ENCODE assay signal across 18 cellular contexts in the genomic region with DNA sequence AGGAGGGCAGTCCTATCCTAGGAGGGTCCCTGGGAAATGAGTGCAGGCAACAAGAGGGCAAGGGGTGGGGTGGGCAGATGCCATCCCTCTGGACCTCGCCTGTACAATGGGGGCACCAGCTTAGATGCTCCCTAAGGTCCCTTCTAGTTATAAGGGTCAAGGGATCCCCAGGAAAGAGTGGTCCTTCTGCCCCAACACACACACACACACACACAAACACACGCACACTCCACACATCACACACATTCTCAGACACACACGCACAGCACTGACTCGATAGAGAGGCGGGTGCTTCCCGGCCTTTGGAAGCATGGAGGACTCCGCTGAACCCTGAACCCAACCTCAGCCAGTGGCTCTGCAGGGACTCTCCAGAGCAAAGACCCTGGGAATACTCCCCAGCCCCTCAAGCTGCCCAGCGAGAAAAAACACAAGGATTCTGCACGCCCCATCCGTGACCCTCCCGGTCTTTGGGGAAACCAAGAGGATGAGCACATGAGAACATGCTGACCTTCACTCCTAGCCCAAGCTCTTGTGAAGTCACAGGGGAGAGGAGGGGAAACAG.
A peak's percentile ranks its signal among the peaks of the same experiment; 100 is the strongest.
DNase-seq lines count a peak whose midpoint lies in the region; ATAC-seq and TF ChIP-seq lines count a peak whose summit lies in the region.
"Had no signal": no experiment of that assay in that cellular context is flagged by ENCODE, and none has a peak within 500 bp of the region (broad histone marks: within the 10 kb centered on the region; RNA-seq: fewer than 3 reads in every experiment).

No MANE protein-coding gene starts in this region.

- 88% methylated on average over 11 of the region's 11 CpGs for WGBS in right cardiac atrium

- peaks cover 5% of the 10 kb centered on the region for H3K4me1 Mint-ChIP-seq in activated CD8-positive, alpha-beta T cell treated with anti-CD3 and anti-CD28 coated beads, Interleukin-2, amount 10 ng/mL, durations not matched to agents 7 days and 5 days (ENCODE audit: low read depth)
- no peaks in the 10 kb centered on the region for H3K4me1 Mint-ChIP-seq in activated CD8-positive, alpha-beta T cell treated with anti-CD3 and anti-CD28 coated beads for 36 hours (ENCODE audit: low read depth)
- peaks cover 5% of the 10 kb centered on the region for H3K4me1 Mint-ChIP-seq in neural crest cell
- H3K4me1 Mint-ChIP-seq: GM23338 had no signal

- POLR2A ChIA-PET in activated CD8-positive, alpha-beta T cell treated with anti-CD3 and anti-CD28 coated beads, Interleukin-2, amount 10 ng/mL, durations not matched to agents 7 days and 5 days (lab: Charles Lee), result no interaction called here
- POLR2A ChIA-PET in activated CD8-positive, alpha-beta T cell treated with anti-CD3 and anti-CD28 coated beads for 36 hours (lab: Charles Lee), result no interaction called here

- DNase-seq in activated CD8-positive, alpha-beta T cell treated with anti-CD3 and anti-CD28 coated beads, Interleukin-2, amount 10 ng/mL, durations not matched to agents 7 days and 5 days, result no peak
- no peak for DNase-seq in activated CD8-positive, alpha-beta T cell treated with anti-CD3 and anti-CD28 coated beads for 36 hours
- DNase-seq in left ventricle myocardium superior (no peak), right cardiac atrium (no peak), neural crest cell (ENCODE audit: low read depth, low spot score) (no peak), middle frontal gyrus (ENCODE audit: extremely low spot score, low spot score) (no peak), SJCRH30 (no peak)
- DNase-seq: AML-193; Caco-2; CD4-positive, alpha-beta T cell; HCEC 1CT; HFFc6 had no signal

- H3K4me1 ChIP-seq in right cardiac atrium (ENCODE audit: control insufficient read depth, insufficient read depth, low read length) (no peaks in the 10 kb centered on the region), SJCRH30 (peaks cover 27% of the 10 kb centered on the region)
- H3K4me1 ChIP-seq: Caco-2 had no signal

- no peaks in the 10 kb centered on the region for H3K9me3 Mint-ChIP-seq in activated CD8-positive, alpha-beta T cell treated with anti-CD3 and anti-CD28 coated beads, Interleukin-2, amount 10 ng/mL, durations not matched to agents 7 days and 5 days (ENCODE audit: insufficient read depth)
- H3K9me3 Mint-ChIP-seq in activated CD8-positive, alpha-beta T cell treated with anti-CD3 and anti-CD28 coated beads for 36 hours, result no peaks in the 10 kb centered on the region
- no peaks in the 10 kb centered on the region for H3K9me3 Mint-ChIP-seq in neural crest cell
- H3K9me3 Mint-ChIP-seq: CD4-positive, alpha-beta T cell; GM23338; HFFc6 had no signal

- intact Hi-C loops in activated CD8-positive, alpha-beta T cell treated with anti-CD3 and anti-CD28 coated beads for 36 hours (cut with micrococcal nuclease), result no loop called here
- intact Hi-C loops in left ventricle myocardium superior (cut with micrococcal nuclease), result no loop called here
- intact Hi-C loops in right cardiac atrium (cut with DNase I), result no loop called here

- H3K4me3 ChIP-seq in right cardiac atrium (ENCODE audit: low read length) (no peak overlapping the region), SJCRH30 (no peak overlapping the region)
- H3K4me3 ChIP-seq: A549, GM23338 had no signal

- no peaks in the 10 kb centered on the region for H3K9me3 ChIP-seq in right cardiac atrium (ENCODE audit: control insufficient read depth, low read length)
- H3K9me3 ChIP-seq in SJCRH30 (replicated peaks), result no peaks in the 10 kb centered on the region
- H3K9me3 ChIP-seq: A549, Caco-2 had no signal

- ATAC-seq in activated CD8-positive, alpha-beta T cell treated with anti-CD3 and anti-CD28 coated beads, Interleukin-2, amount 10 ng/mL, durations not matched to agents 7 days and 5 days, result no peak
- no peak for ATAC-seq in activated CD8-positive, alpha-beta T cell treated with anti-CD3 and anti-CD28 coated beads for 36 hours
- ATAC-seq in left ventricle myocardium superior (peak; percentile 52), right cardiac atrium (no peak), HG02642 (IDR thresholded peaks at IDR 0.05; ENCODE audit: poor library complexity, unreplicated experiment) (no peak)
- ATAC-seq: A549, HepG2 had no signal

- no peaks in the 10 kb centered on the region for H3K36me3 Mint-ChIP-seq in activated CD8-positive, alpha-beta T cell treated with anti-CD3 and anti-CD28 coated beads, Interleukin-2, amount 10 ng/mL, durations not matched to agents 7 days and 5 days (ENCODE audit: low read depth)
- H3K36me3 Mint-ChIP-seq in activated CD8-positive, alpha-beta T cell treated with anti-CD3 and anti-CD28 coated beads for 36 hours (ENCODE audit: low read depth), result no peaks in the 10 kb centered on the region
- H3K36me3 Mint-ChIP-seq in neural crest cell (ENCODE audit: low read depth), result no peaks in the 10 kb centered on the region

- peaks cover 3% of the 10 kb centered on the region for H3K27me3 Mint-ChIP-seq in activated CD8-positive, alpha-beta T cell treated with anti-CD3 and anti-CD28 coated beads, Interleukin-2, amount 10 ng/mL, durations not matched to agents 7 days and 5 days (ENCODE audit: low read depth)
- no peaks in the 10 kb centered on the region for H3K27me3 Mint-ChIP-seq in activated CD8-positive, alpha-beta T cell treated with anti-CD3 and anti-CD28 coated beads for 36 hours
- H3K27me3 Mint-ChIP-seq in neural crest cell (ENCODE audit: low read depth), result no peaks in the 10 kb centered on the region
- H3K27me3 Mint-ChIP-seq: CD4-positive, alpha-beta T cell had no signal

- no peaks in the 10 kb centered on the region for H3K36me3 ChIP-seq in SJCRH30

- CTCF ChIA-PET in activated CD8-positive, alpha-beta T cell treated with anti-CD3 and anti-CD28 coated beads, Interleukin-2, amount 10 ng/mL, durations not matched to agents 7 days and 5 days (lab: Charles Lee), result no interaction called here
- CTCF ChIA-PET in activated CD8-positive, alpha-beta T cell treated with anti-CD3 and anti-CD28 coated beads for 36 hours (lab: Charles Lee), result interaction anchor here (1.3 kb wide), 1 partner anchor 21 kb away, joined by 5 read pairs; no protein-coding TSS in a partner anchor

- H3K4me3 Mint-ChIP-seq in activated CD8-positive, alpha-beta T cell treated with anti-CD3 and anti-CD28 coated beads, Interleukin-2, amount 10 ng/mL, durations not matched to agents 7 days and 5 days, result no peak overlapping the region
- no peak overlapping the region for H3K4me3 Mint-ChIP-seq in activated CD8-positive, alpha-beta T cell treated with anti-CD3 and anti-CD28 coated beads for 36 hours
- no peak overlapping the region for H3K4me3 Mint-ChIP-seq in neural crest cell
- H3K4me3 Mint-ChIP-seq: CD4-positive, alpha-beta T cell; GM23338; HFFc6 had no signal

- H3K27me3 ChIP-seq in right cardiac atrium (ENCODE audit: control insufficient read depth, insufficient read depth) (no peaks in the 10 kb centered on the region), SJCRH30 (no peaks in the 10 kb centered on the region)

- H3K27ac ChIP-seq in right cardiac atrium (ENCODE audit: low read length) (no peak overlapping the region), SJCRH30 (no peak overlapping the region)
- H3K27ac ChIP-seq: 22Rv1, C4-2B had no signal

- peak overlapping the region; percentile 39 for H3K27ac Mint-ChIP-seq in activated CD8-positive, alpha-beta T cell treated with anti-CD3 and anti-CD28 coated beads, Interleukin-2, amount 10 ng/mL, durations not matched to agents 7 days and 5 days
- H3K27ac Mint-ChIP-seq in activated CD8-positive, alpha-beta T cell treated with anti-CD3 and anti-CD28 coated beads for 36 hours, result no peak overlapping the region
- peak overlapping the region; percentile 71 for H3K27ac Mint-ChIP-seq in neural crest cell (ENCODE audit: unreplicated experiment)
- H3K27ac Mint-ChIP-seq: CD4-positive, alpha-beta T cell; GM23338; HFFc6 had no signal

- TF ChIP-seq CTCF in activated CD8-positive, alpha-beta T cell treated with anti-CD3 and anti-CD28 coated beads for 36 hours (IDR thresholded peaks at IDR 0.05), result no peak
- no peak for TF ChIP-seq CTCF in neural crest cell (conservative IDR thresholded peaks at IDR 0.05)
